In the genomic region with DNA sequence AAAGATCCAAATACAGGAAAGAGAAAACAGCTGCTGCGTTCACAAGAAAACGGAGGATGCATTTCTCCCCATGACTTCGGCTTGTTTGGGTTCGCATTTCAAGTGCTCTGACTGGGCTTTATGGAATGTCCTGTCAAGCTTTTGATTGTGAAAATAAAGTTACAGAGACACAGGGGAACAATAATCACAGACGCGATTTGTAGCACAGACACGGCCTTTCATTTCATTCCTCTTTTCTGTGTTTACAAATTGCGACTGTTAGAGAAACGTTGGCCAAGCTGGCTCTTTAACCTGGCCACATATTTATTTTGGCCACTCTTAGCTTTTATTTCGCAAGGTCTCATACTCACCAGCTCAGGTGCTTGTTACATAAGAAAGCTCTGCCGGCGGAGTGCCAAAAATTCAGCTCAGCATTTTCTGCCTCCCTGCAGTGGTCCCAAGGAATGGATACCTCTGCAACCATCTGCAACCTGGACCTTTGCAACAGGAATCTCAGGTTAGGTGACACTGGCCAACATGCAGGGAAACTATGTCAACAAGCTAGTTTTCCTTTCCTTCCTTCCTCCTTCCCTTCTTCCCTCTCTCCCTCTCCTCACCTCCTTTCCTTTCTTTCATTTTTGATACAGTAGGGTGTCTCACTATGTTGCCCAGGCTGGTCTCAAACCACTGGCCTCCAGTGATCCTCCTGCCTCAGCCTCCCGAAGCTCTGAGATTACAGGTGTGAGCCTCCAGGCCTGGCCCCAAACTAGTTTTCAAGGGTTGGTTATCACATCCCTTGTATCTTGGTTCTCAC, we compare ENCODE assay signal across 8 cellular contexts. TPM values are rescaled to one million over a fixed set of nuclear protein-coding genes. Genes with fewer than 3 reads are reported as not detected.
A peak's percentile ranks its signal among the peaks of the same experiment; 100 is the strongest.
DNase-seq lines count a peak whose midpoint lies in the region; ATAC-seq and TF ChIP-seq lines count a peak whose summit lies in the region.
"Had no signal": no experiment of that assay in that cellular context is flagged by ENCODE, and none has a peak within 500 bp of the region (broad histone marks: within the 10 kb centered on the region; RNA-seq: fewer than 3 reads in every experiment).

No MANE protein-coding gene starts in this region.

- H3K36me3 ChIP-seq in body of pancreas (replicated peaks in 1 of 2; ENCODE audit: insufficient read depth in 1 of 2, low read depth in 2 of 2) (no peaks in the 10 kb centered on the region), transverse colon (no peaks in the 10 kb centered on the region)

- H3K4me1 ChIP-seq in body of pancreas (peaks cover 70% of the 10 kb centered on the region), transverse colon (peaks cover 14 to 31% (median 19%) of the 10 kb centered on the region in 4 donors)

- ATAC-seq in body of pancreas (peak; percentile 69), left lobe of liver (peak; percentile 34)
- no peak for ATAC-seq in activated naive CD4-positive, alpha-beta T cell treated with anti-CD3 and anti-CD28 coated beads, Interleukin-2, amount 50 U/mL, for 72 hours

- WGBS in body of pancreas, 2 donors, result 9 to 10% methylated on average over 13 of the region's 13 CpGs
- WGBS in transverse colon (ENCODE audit: low coverage in 1 of 2), 2 donors, result 31 to 38% methylated on average over 9 to 13 of the region's 13 CpGs

- H3K4me3 ChIP-seq in body of pancreas, result no peak overlapping the region
- H3K4me3 ChIP-seq in transverse colon, result peak overlapping the region in 1 of 4 donors; percentile 10

- peak in 2 of 3 donors; percentile 60 to 65 for TF ChIP-seq POLR2A in body of pancreas (IDR thresholded peaks at IDR 0.05)
- TF ChIP-seq POLR2A in transverse colon (IDR thresholded peaks at IDR 0.05), result no peak

- no peaks in the 10 kb centered on the region for H3K9me3 ChIP-seq in body of pancreas
- H3K9me3 ChIP-seq in transverse colon, result no peaks in the 10 kb centered on the region

- H3K27ac Mint-ChIP-seq in activated naive CD4-positive, alpha-beta T cell treated with anti-CD3 and anti-CD28 coated beads, Interleukin-2, amount 50 U/mL, for 72 hours, result no peak overlapping the region

- intact Hi-C loops in body of pancreas (cut with DNase I) (no loop called here), transverse colon (cut with DNase I; ENCODE audit: low total_unique reads) (no loop called here)

- in situ Hi-C loops in transverse colon (cut with MboI; ENCODE audit: low pct_ligation_motif_present in 1 of 4, low pct_unique_long_range_greater_than_20kb in 1 of 4, low sequenced_read_pairs in 3 of 4), result no loop called here

- no peaks in the 10 kb centered on the region for H3K27me3 ChIP-seq in body of pancreas
- H3K27me3 ChIP-seq in transverse colon, result no peaks in the 10 kb centered on the region

- peak overlapping the region; percentile 97 to 100 (median 98) for H3K27ac ChIP-seq in body of pancreas
- H3K27ac ChIP-seq in transverse colon, result peak overlapping the region; percentile 75 to 82 (median 80)

- H3K36me3 Mint-ChIP-seq in activated naive CD4-positive, alpha-beta T cell treated with anti-CD3 and anti-CD28 coated beads, Interleukin-2, amount 50 U/mL, for 72 hours, result no peaks in the 10 kb centered on the region

- TF ChIP-seq CTCF in body of pancreas (IDR thresholded peaks at IDR 0.05) (no peak), transverse colon (IDR thresholded peaks at IDR 0.05) (no peak)

- DNase-seq in LHCN-M2 (ENCODE audit: low read depth) (peak; percentile 81), body of pancreas (peak; percentile 94 to 97 (median 96)), left lobe of liver (ENCODE audit: low spot score) (peak; percentile 91), transverse colon (peak; percentile 68), midbrain (lab: John Stamatoyannopoulos, UW) (no peak), NCI-H1694 treated with DMSO at 0.1 percent for 48 hours (lab: John Stamatoyannopoulos, UW) (no peak)
- DNase-seq in activated naive CD4-positive, alpha-beta T cell treated with anti-CD3 and anti-CD28 coated beads, Interleukin-2, amount 50 U/mL, for 72 hours (ENCODE audit: low spot score in 2 of 2), result no peak
- DNase-seq: stimulated activated CD4-positive, alpha-beta T cell treated with anti-CD3 and anti-CD28 coated beads, Interleukin-15, amount 100 ng/mL, for 24 hours had no signal

- no peak for TF ChIP-seq EP300 in transverse colon (IDR thresholded peaks at IDR 0.05; ENCODE audit: low read depth)

- no peaks in the 10 kb centered on the region for H3K9me3 Mint-ChIP-seq in activated naive CD4-positive, alpha-beta T cell treated with anti-CD3 and anti-CD28 coated beads, Interleukin-2, amount 50 U/mL, for 72 hours

RNA-seq across cellular contexts. Expression of a gene that starts 58.2 kb away (rescaled TPM):
- 4.0 and 4.2 TPM in 2 replicates for total RNA-seq in LHCN-M2 (2014; rRNA removed)
- polyA plus RNA-seq in LHCN-M2 (2012), result 1.9 TPM
- total RNA-seq in body of pancreas, result 1 to 10 TPM in 1 of 2 donors, not detected in 1; 1.6 TPM
- total RNA-seq in left lobe of liver, result 0.20 TPM
- total RNA-seq in transverse colon, result 1 to 10 TPM; 2.3 to 7.1 (median 4.1) TPM
- total RNA-seq in activated naive CD4-positive, alpha-beta T cell treated with anti-CD3 and anti-CD28 coated beads, Interleukin-2, amount 50 U/mL, for 72 hours, result under 1 TPM; 0.20 to 0.43 TPM

Comparison
In these comparisons a context has a peak if more than half of its experiments do, and no peak if none do; other contexts are left out.
1. DNase-seq: peak in LHCN-M2 (single experiment), body of pancreas (4 of 4), left lobe of liver (single experiment) and transverse colon (single experiment); none in midbrain (single experiment), NCI-H1694 treated with DMSO at 0.1 percent for 48 hours (single experiment) and activated naive CD4-positive, alpha-beta T cell treated with anti-CD3 and anti-CD28 coated beads, Interleukin-2, amount 50 U/mL, for 72 hours (0 of 2).
2. ATAC-seq: peak in body of pancreas (single experiment) and left lobe of liver (single experiment); none in activated naive CD4-positive, alpha-beta T cell treated with anti-CD3 and anti-CD28 coated beads, Interleukin-2, amount 50 U/mL, for 72 hours (0 of 2).